32 cellular contexts compared by ENCODE assay signal in the genomic region with DNA sequence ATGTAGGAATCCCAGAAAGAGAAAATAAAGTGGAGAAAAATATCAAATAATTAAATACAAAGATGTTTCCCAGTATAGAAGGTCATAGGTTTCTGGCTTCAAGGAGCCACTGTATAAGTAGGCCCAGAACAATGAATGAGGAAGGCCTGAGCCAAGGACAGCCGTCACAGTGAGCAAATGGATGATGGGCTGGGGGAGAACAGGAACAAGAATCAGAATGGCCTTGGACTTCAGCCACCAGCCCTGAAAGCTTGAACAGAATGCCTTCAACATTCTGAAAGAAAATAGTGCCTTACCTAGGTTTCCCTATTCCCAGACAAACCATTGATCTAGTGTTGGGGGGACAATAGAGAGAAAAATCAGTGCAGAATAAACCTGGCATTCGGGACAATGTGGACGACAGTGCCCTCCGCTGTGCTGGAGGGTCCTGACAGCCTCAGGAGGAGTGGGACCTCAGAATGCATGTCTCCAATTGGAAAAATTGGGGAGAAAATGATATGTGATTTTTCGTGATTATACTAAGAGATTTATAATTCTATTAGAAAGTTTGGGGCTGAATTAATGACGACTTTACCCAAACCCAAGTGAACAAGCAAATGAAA.
"Had no signal": no experiment of that assay in that cellular context is flagged by ENCODE, and none has a peak within 500 bp of the region (broad histone marks: within the 10 kb centered on the region; RNA-seq: fewer than 3 reads in every experiment).

No MANE protein-coding gene starts in this region.

- H3K9me3 ChIP-seq: body of pancreas, SJCRH30 had no signal

- H3K36me3 Mint-ChIP-seq: activated CD8-positive, alpha-beta memory T cell treated with anti-CD3 and anti-CD28 coated beads, Interleukin-2, amount 10 ng/mL, durations not matched to agents 7 days and 5 days had no signal

- H3K36me3 ChIP-seq: breast epithelium, SJCRH30 had no signal

- H3K4me1 Mint-ChIP-seq: activated B cell treated with CpG ODN at 0.5 μM for 24 hours; activated CD4-positive, alpha-beta memory T cell treated with anti-CD3 and anti-CD28 coated beads, Interleukin-2, amount 10 ng/mL, durations not matched to agents 7 days and 5 days; activated CD8-positive, alpha-beta memory T cell treated with anti-CD3 and anti-CD28 coated beads, Interleukin-2, amount 10 ng/mL, durations not matched to agents 7 days and 5 days; activated naive CD8-positive, alpha-beta T cell treated with anti-CD3 and anti-CD28 coated beads for 36 hours had no signal

- H2AFZ ChIP-seq: PC-9 had no signal

- ATAC-seq: activated CD8-positive, alpha-beta memory T cell treated with anti-CD3 and anti-CD28 coated beads, Interleukin-2, amount 10 ng/mL, durations not matched to agents 7 days and 5 days; body of pancreas had no signal

- DNase-seq: activated B cell treated with CpG ODN at 0.5 μM for 24 hours; activated CD4-positive, alpha-beta memory T cell treated with anti-CD3 and anti-CD28 coated beads, Interleukin-2, amount 10 ng/mL, durations not matched to agents 7 days and 5 days; activated CD4-positive, alpha-beta T cell treated with anti-CD3 and anti-CD28 coated beads for 48 hours; activated CD4-positive, CD25-positive, alpha-beta regulatory T cell treated with anti-CD3 and anti-CD28 coated beads, Interleukin-2, amount 50 U/mL, for 72 hours; activated CD8-positive, alpha-beta memory T cell treated with anti-CD3 and anti-CD28 coated beads for 24 hours; activated CD8-positive, alpha-beta memory T cell treated with anti-CD3 and anti-CD28 coated beads, Interleukin-2, amount 10 ng/mL, durations not matched to agents 7 days and 5 days; activated CD8-positive, alpha-beta memory T cell treated with anti-CD3 and anti-CD28 coated beads, Interleukin-2, amount 50 U/mL, for 48 hours; activated effector memory CD4-positive, alpha-beta T cell treated with Interleukin-2 at 50 U/mL for 16 hours; activated naive CD4-positive, alpha-beta T cell; activated naive CD4-positive, alpha-beta T cell treated with anti-CD3 and anti-CD28 coated beads, Interleukin-2, amount 50 U/mL, for 16 hours; activated naive CD8-positive, alpha-beta T cell treated with anti-CD3 and anti-CD28 coated beads for 36 hours; activated T-cell treated with anti-CD3 and anti-CD28 coated beads, Interleukin-2, amount 50 U/mL, for 48 hours; amygdala; body of pancreas; MM.1S; MV-4-11; NCI-H1092; NCI-H1436 treated with DMSO at 0.1 percent for 48 hours; NCI-H1694 treated with DMSO at 0.1 percent for 48 hours; NCI-H2029; NCI-H345; NCI-H524 treated with DMSO at 0.1 percent for 48 hours; NCI-H748 treated with DMSO at 0.1 percent for 48 hours; NK-92 treated with Interleukin-12 subunit alpha and Interleukin-12 subunit beta, amount 100 ng/mL, for 24 hours; PC-9; Right ventricle myocardium superior; SJCRH30; T1000 had no signal

- H3K9ac ChIP-seq: KMS-11 had no signal

- H3K4me1 ChIP-seq: body of pancreas, breast epithelium had no signal

- H3K27me3 Mint-ChIP-seq: activated B cell treated with CpG ODN at 0.5 μM for 24 hours; activated CD4-positive, alpha-beta memory T cell treated with anti-CD3 and anti-CD28 coated beads, Interleukin-2, amount 10 ng/mL, durations not matched to agents 7 days and 5 days; activated CD8-positive, alpha-beta memory T cell treated with anti-CD3 and anti-CD28 coated beads, Interleukin-2, amount 10 ng/mL, durations not matched to agents 7 days and 5 days; activated naive CD8-positive, alpha-beta T cell treated with anti-CD3 and anti-CD28 coated beads for 36 hours had no signal

- H3K27me3 ChIP-seq: body of pancreas, breast epithelium, SJCRH30 had no signal

- FAIRE-seq: astrocyte had no signal

- H3K4me3 Mint-ChIP-seq: activated B cell treated with CpG ODN at 0.5 μM for 24 hours; activated CD4-positive, alpha-beta memory T cell treated with anti-CD3 and anti-CD28 coated beads, Interleukin-2, amount 10 ng/mL, durations not matched to agents 7 days and 5 days; activated CD8-positive, alpha-beta memory T cell treated with anti-CD3 and anti-CD28 coated beads, Interleukin-2, amount 10 ng/mL, durations not matched to agents 7 days and 5 days; activated naive CD8-positive, alpha-beta T cell treated with anti-CD3 and anti-CD28 coated beads for 36 hours had no signal

- H3K27ac Mint-ChIP-seq: activated B cell treated with CpG ODN at 0.5 μM for 24 hours; activated CD4-positive, alpha-beta memory T cell treated with anti-CD3 and anti-CD28 coated beads, Interleukin-2, amount 10 ng/mL, durations not matched to agents 7 days and 5 days; activated CD8-positive, alpha-beta memory T cell treated with anti-CD3 and anti-CD28 coated beads, Interleukin-2, amount 10 ng/mL, durations not matched to agents 7 days and 5 days; activated naive CD8-positive, alpha-beta T cell treated with anti-CD3 and anti-CD28 coated beads for 36 hours had no signal

- H3K4me3 ChIP-seq: body of pancreas, breast epithelium, PC-9, SJCRH30, SK-N-MC had no signal

- H3K27ac ChIP-seq: body of pancreas, breast epithelium, KMS-11, PC-9, SJCRH30, SK-N-MC had no signal

- H3K9me3 Mint-ChIP-seq: activated CD4-positive, alpha-beta memory T cell treated with anti-CD3 and anti-CD28 coated beads, Interleukin-2, amount 10 ng/mL, durations not matched to agents 7 days and 5 days had no signal

- H3K4me2 ChIP-seq: KMS-11, PC-9 had no signal
